8 cellular contexts compared by ENCODE assay signal in genomic region chr20:41095110-41095969, GRCh38. TPM values are rescaled to one million over a fixed set of nuclear protein-coding genes. Genes with fewer than 3 reads are reported as not detected.
DNase-seq lines count a peak whose midpoint lies in the region; ATAC-seq, FAIRE-seq and TF ChIP-seq lines count a peak whose summit lies in the region.

No MANE protein-coding gene starts in this region.

- TF ChIP-seq CTCF in chondrocyte (IDR thresholded peaks at IDR 0.05): peak; percentile 97

- no peaks in the 10 kb centered on the region for H3K27me3 Mint-ChIP-seq in chondrocyte (ENCODE audit: low read depth)

- peak; percentile 23 for DNase-seq in GM19238 (ENCODE audit: insufficient read length, low spot score)
- DNase-seq in NCI-H2196 treated with DMSO at 0.1 percent for 48 hours (lab: John Stamatoyannopoulos, UW; ENCODE audit: unreplicated experiment): peak; percentile 42
- peak; percentile 53 for DNase-seq in activated CD4-positive, CD25-positive, alpha-beta regulatory T cell treated with anti-CD3 and anti-CD28 coated beads, Interleukin-2, amount 50 U/mL, for 72 hours
- no peak for DNase-seq in chondrocyte (ENCODE audit: low spot score)
- DNase-seq in left lobe of liver (ENCODE audit: low spot score): peak; percentile 51
- DNase-seq in stimulated activated CD8-positive, alpha-beta memory T cell treated with anti-CD3 and anti-CD28 coated beads, Interleukin-12 subunit alpha, Interleukin-12 subunit beta, amount 100 ng/mL, for 4 hours (ENCODE audit: low read depth): peak; percentile 8
- no peak for DNase-seq in NCI-H524 treated with DMSO at 0.1 percent for 48 hours (lab: John Stamatoyannopoulos, UW)

- ATAC-seq in left lobe of liver: peak; percentile 83

- H3K4me3 Mint-ChIP-seq in chondrocyte (ENCODE audit: unreplicated experiment): no peak overlapping the region

- no peaks in the 10 kb centered on the region for H3K9me3 Mint-ChIP-seq in chondrocyte (ENCODE audit: low read depth)

- H3K36me3 Mint-ChIP-seq in chondrocyte (ENCODE audit: low read depth): peaks cover 32% of the 10 kb centered on the region

- H3K4me1 Mint-ChIP-seq in chondrocyte (ENCODE audit: low read depth): peaks cover 4% of the 10 kb centered on the region

- FAIRE-seq in A204.1 (lab: Jason Lieb, UNC): peak; percentile 86

- H3K27ac Mint-ChIP-seq in chondrocyte (ENCODE audit: unreplicated experiment): peak overlapping the region; percentile 8

RNA-seq across cellular contexts. Expression of gene PLCG1, which starts 42.0 kb away (rescaled TPM):
- 139 to 152 TPM (median 140 TPM) in 3 replicates for total RNA-seq in chondrocyte
- total RNA-seq in left lobe of liver: 17.5 TPM

Comparison
In these comparisons a context has a peak if more than half of its experiments do, and no peak if none do; other contexts are left out.
1. DNase-seq: peak in GM19238 (single experiment), NCI-H2196 treated with DMSO at 0.1 percent for 48 hours (single experiment), activated CD4-positive, CD25-positive, alpha-beta regulatory T cell treated with anti-CD3 and anti-CD28 coated beads, Interleukin-2, amount 50 U/mL, for 72 hours (single experiment), left lobe of liver (single experiment) and stimulated activated CD8-positive, alpha-beta memory T cell treated with anti-CD3 and anti-CD28 coated beads, Interleukin-12 subunit alpha, Interleukin-12 subunit beta, amount 100 ng/mL, for 4 hours (single experiment); none in chondrocyte (single experiment) and NCI-H524 treated with DMSO at 0.1 percent for 48 hours (single experiment).